27 cellular contexts compared by ENCODE assay signal in genomic region chr3:194251461-194251860, GRCh38.
"Had no signal": no experiment of that assay in that cellular context is flagged by ENCODE, and none has a peak within 500 bp of the region (broad histone marks: within the 10 kb centered on the region; RNA-seq: fewer than 3 reads in every experiment).

No MANE protein-coding gene starts in this region.

- DNase-seq: activated CD4-positive, alpha-beta T cell treated with anti-CD3 and anti-CD28 coated beads for 4 hours; activated CD4-positive, alpha-beta T cell treated with anti-CD3 and anti-CD28 coated beads, Interleukin-2, amount 50 U/mL, for 48 hours; activated effector memory CD4-positive, alpha-beta T cell treated with Interleukin-2 at 50 U/mL for 16 hours; activated naive CD4-positive, alpha-beta T cell treated with Interleukin-2 at 50 U/mL for 16 hours; body of pancreas; dorsolateral prefrontal cortex; effector memory CD8-positive, alpha-beta T cell; heart right ventricle; left ventricle myocardium inferior; mucosa of descending colon; ovary; retina; stimulated activated CD4-positive, alpha-beta T cell treated with anti-CD3 and anti-CD28 coated beads, Interleukin-12 subunit alpha, Interleukin-12 subunit beta, amount 100 ng/mL, for 4 hours; stimulated activated CD4-positive, alpha-beta T cell treated with anti-CD3 and anti-CD28 coated beads, Interleukin-4, amount 100 ng/mL, for 1 hour; stimulated activated naive CD8-positive, alpha-beta T cell treated with anti-CD3 and anti-CD28 coated beads, Interleukin-15, Interleukin-2, amounts not matched to agents 100 U/mL and 50 U/mL, for 24 hours; SW 1271; T-helper 9 cell; testis; trophoblast cell; uterus had no signal

- H3K27ac ChIP-seq: body of pancreas, cardiac muscle cell, coronary artery, dorsolateral prefrontal cortex, left ventricle myocardium inferior, ovary, prostate gland, skin epidermis, testis, uterus, VCaP had no signal

- H3K4me1 ChIP-seq: prostate gland had no signal

- H3K36me3 ChIP-seq: cardiac muscle cell, heart right ventricle, left ventricle myocardium inferior, ovary, prostate gland, uterus had no signal

- H3K4me3 ChIP-seq: body of pancreas, cardiac muscle cell, lung, mucosa of descending colon, ovary, prostate gland, skin epidermis, testis, uterus had no signal

- H3K27me3 ChIP-seq: body of pancreas, cardiac muscle cell, ovary, testis, uterus had no signal

- H3K9me3 ChIP-seq: body of pancreas, heart right ventricle, left ventricle myocardium inferior, mucosa of descending colon, ovary, prostate gland, testis, uterus had no signal

- ATAC-seq: effector memory CD8-positive, alpha-beta T cell; natural killer cell treated with Interleukin-12 subunit alpha and Interleukin-12 subunit beta and Interleukin-15 and Interleukin-18, amount 100 ng/mL, for 72 hours; stimulated activated naive CD8-positive, alpha-beta T cell treated with anti-CD3 and anti-CD28 coated beads, Interleukin-15, Interleukin-2, amounts not matched to agents 100 U/mL and 50 U/mL, for 24 hours had no signal
